ENCODE assay signal across 26 cellular contexts in the genomic region with DNA sequence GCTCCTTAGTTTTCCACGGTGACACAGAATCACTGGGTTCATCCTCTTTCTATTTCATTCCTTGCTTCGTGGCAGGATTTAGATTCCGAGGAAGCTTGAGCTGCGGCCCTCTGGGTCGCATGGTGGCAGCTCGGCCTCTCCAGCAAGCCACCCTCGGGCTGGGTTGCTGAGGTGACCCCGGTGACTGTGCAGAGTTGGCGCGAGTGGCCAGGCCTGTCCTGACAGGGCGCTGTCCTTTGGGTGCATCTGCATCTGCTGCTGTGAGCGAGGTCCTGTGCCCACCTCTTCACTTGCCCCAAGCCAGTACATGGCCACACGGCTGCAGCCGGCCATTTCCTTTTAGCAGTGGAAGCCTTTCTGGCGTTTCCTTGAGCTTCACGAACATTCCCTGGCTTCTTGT.
"Had no signal": no experiment of that assay in that cellular context is flagged by ENCODE, and none has a peak within 500 bp of the region (broad histone marks: within the 10 kb centered on the region; RNA-seq: fewer than 3 reads in every experiment).

No MANE protein-coding gene starts in this region.

- H3K27ac ChIP-seq: stomach, suprapubic skin, testis, thoracic aorta, thyroid gland, tibial artery, tibial nerve, transverse colon, upper lobe of left lung, upper lobe of right lung, uterus, vagina had no signal

- H3K27me3 ChIP-seq: stomach, suprapubic skin, testis, thyroid gland, tibial artery, tibial nerve, transverse colon, upper lobe of left lung, upper lobe of right lung, uterus, vagina had no signal

- H3K4me3 ChIP-seq: stomach, suprapubic skin, testis, thoracic aorta, thyroid gland, tibial artery, tibial nerve, transverse colon, upper lobe of left lung, upper lobe of right lung, uterus, vagina had no signal

- ATAC-seq: stimulated activated effector memory CD8-positive, alpha-beta T cell treated with anti-CD3 and anti-CD28 coated beads, Interleukin-12 subunit alpha, Interleukin-12 subunit beta, amount 100 ng/mL, for 72 hours; stimulated activated memory B cell treated with anti-CD40 and anti-IgM and Interleukin-4, amounts not matched to agents 10 μg/mL and 1 μg/mL and 100 μg/mL, for 72 hours; stimulated activated naive B cell treated with anti-CD40 and anti-IgM and Interleukin-4, amounts not matched to agents 10 μg/mL and 1 μg/mL and 100 μg/mL, for 72 hours; stimulated activated naive CD8-positive, alpha-beta T cell treated with anti-CD3 and anti-CD28 coated beads, Interleukin-15, amount 100 ng/mL, for 72 hours; stimulated activated naive CD8-positive, alpha-beta T cell treated with anti-CD3 and anti-CD28 coated beads, Interleukin-15, Interleukin-2, amounts not matched to agents 100 U/mL and 50 U/mL, for 24 hours had no signal

- DNase-seq: stimulated activated CD4-positive, alpha-beta T cell treated with anti-CD3 and anti-CD28 coated beads, Interleukin-2, amount 100 ng/mL, for 48 hours; stimulated activated CD4-positive, alpha-beta T cell treated with anti-CD3 and anti-CD28 coated beads, Interleukin-4, amount 100 ng/mL, for 1 hour; stimulated activated CD4-positive, alpha-beta T cell treated with anti-CD3 and anti-CD28 coated beads, Interleukin-4, amount 100 ng/mL, for 24 hours; stimulated activated CD4-positive, alpha-beta T cell treated with anti-CD3 and anti-CD28 coated beads, Interleukin-4, amount 100 ng/mL, for 4 hours; stimulated activated CD8-positive, alpha-beta memory T cell treated with anti-CD3 and anti-CD28 coated beads, Interleukin-4, amount 100 ng/mL, for 48 hours; stimulated activated naive B cell treated with anti-CD40 and anti-IgM and Interleukin-4, amounts not matched to agents 10 μg/mL and 1 μg/mL and 100 μg/mL, for 72 hours; stimulated activated naive CD4-positive, alpha-beta T cell; stimulated activated naive CD4-positive, alpha-beta T cell treated with Interleukin-2 at 50 U/mL for 16 hours; stimulated activated naive CD8-positive, alpha-beta T cell treated with anti-CD3 and anti-CD28 coated beads, Interleukin-15, amount 100 ng/mL, for 72 hours; stimulated activated naive CD8-positive, alpha-beta T cell treated with anti-CD3 and anti-CD28 coated beads, Interleukin-15, Interleukin-2, amounts not matched to agents 100 U/mL and 50 U/mL, for 24 hours; stomach; substantia nigra; testis; thyroid gland; tibial artery; transverse colon; trophoblast cell; upper lobe of left lung; uterus had no signal

- H3K4me1 ChIP-seq: stomach, suprapubic skin, testis, thyroid gland, tibial nerve, transverse colon, upper lobe of left lung, upper lobe of right lung, uterus, vagina had no signal

- H3K9me3 ChIP-seq: stomach, suprapubic skin, testis, thoracic aorta, thyroid gland, tibial artery, transverse colon, upper lobe of left lung, upper lobe of right lung, uterus, vagina had no signal

- H3K36me3 ChIP-seq: thyroid gland, transverse colon, upper lobe of right lung, uterus had no signal
